17 cellular contexts compared by ENCODE assay signal in the genomic region with DNA sequence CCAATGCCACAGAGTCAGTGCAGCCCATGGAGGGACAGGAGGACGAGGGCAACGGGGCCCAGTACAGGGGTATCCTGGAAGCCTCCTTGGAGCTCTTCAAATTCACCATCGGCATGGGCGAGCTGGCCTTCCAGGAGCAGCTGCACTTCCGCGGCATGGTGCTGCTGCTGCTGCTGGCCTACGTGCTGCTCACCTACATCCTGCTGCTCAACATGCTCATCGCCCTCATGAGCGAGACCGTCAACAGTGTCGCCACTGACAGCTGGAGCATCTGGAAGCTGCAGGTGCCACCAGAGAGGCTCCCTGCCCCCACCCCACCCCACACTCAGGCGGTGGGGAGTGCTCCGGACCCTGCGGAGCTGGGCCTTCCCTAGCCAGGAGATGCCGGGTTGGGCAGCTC.
"Had no signal": no experiment of that assay in that cellular context is flagged by ENCODE, and none has a peak within 500 bp of the region (broad histone marks: within the 10 kb centered on the region; RNA-seq: fewer than 3 reads in every experiment).

No MANE protein-coding gene starts in this region.

- H3K4me1 ChIP-seq: heart left ventricle, right atrium auricular region, tibial artery, uterus had no signal

- DNase-seq: foreskin melanocyte; heart left ventricle; hippocampal formation; left colon; mucosa of descending colon; naive thymus-derived CD8-positive, alpha-beta T cell; ovary; small intestine; stimulated activated CD4-positive, alpha-beta T cell treated with anti-CD3 and anti-CD28 coated beads, Interleukin-12 subunit alpha, Interleukin-12 subunit beta, amount 100 ng/mL, for 4 hours; stimulated activated naive CD8-positive, alpha-beta T cell treated with anti-CD3 and anti-CD28 coated beads, Interleukin-15, Interleukin-2, amounts not matched to agents 100 U/mL and 50 U/mL, for 24 hours; tibial artery; upper lobe of left lung; uterus had no signal

- H3K4me3 ChIP-seq: heart left ventricle, mucosa of descending colon, ovary, right atrium auricular region, suprapubic skin, tibial artery, upper lobe of left lung, uterus had no signal

- H3K27ac ChIP-seq: heart left ventricle, ovary, right atrium auricular region, suprapubic skin, tibial artery, upper lobe of left lung, uterus had no signal

- FAIRE-seq: colon, small intestine had no signal

- H3K27ac Mint-ChIP-seq: dendritic cell treated with granulocyte-macrophage colony-stimulating factor and Interleukin-4, amounts not matched to agents 40 ng/mL and 50 ng/mL, for 4 days had no signal

- H3K27me3 ChIP-seq: heart left ventricle, ovary, right atrium auricular region, suprapubic skin, tibial artery, upper lobe of left lung, uterus had no signal

- ATAC-seq: heart left ventricle; left colon; mucosa of descending colon; naive thymus-derived CD8-positive, alpha-beta T cell; stimulated activated naive CD8-positive, alpha-beta T cell treated with anti-CD3 and anti-CD28 coated beads, Interleukin-15, Interleukin-2, amounts not matched to agents 100 U/mL and 50 U/mL, for 24 hours had no signal

- H3K9me3 ChIP-seq: heart left ventricle, mucosa of descending colon, ovary, right atrium auricular region, suprapubic skin, tibial artery, upper lobe of left lung, uterus had no signal

- H3K9me3 Mint-ChIP-seq: dendritic cell treated with granulocyte-macrophage colony-stimulating factor and Interleukin-4, amounts not matched to agents 40 ng/mL and 50 ng/mL, for 4 days; naive thymus-derived CD8-positive, alpha-beta T cell had no signal

- H3K27me3 Mint-ChIP-seq: dendritic cell treated with granulocyte-macrophage colony-stimulating factor and Interleukin-4, amounts not matched to agents 40 ng/mL and 50 ng/mL, for 4 days; naive thymus-derived CD8-positive, alpha-beta T cell had no signal

- H3K4me3 Mint-ChIP-seq: dendritic cell treated with granulocyte-macrophage colony-stimulating factor and Interleukin-4, amounts not matched to agents 40 ng/mL and 50 ng/mL, for 4 days; naive thymus-derived CD8-positive, alpha-beta T cell had no signal

- H3K36me3 ChIP-seq: ovary, right atrium auricular region, suprapubic skin, uterus had no signal
